1 cellular context compared by ENCODE assay signal in genomic region chr16:79402920-79403319, GRCh38.
TF ChIP-seq lines count a peak whose summit lies in the region.

No MANE protein-coding gene starts in this region.

TF ChIP-seq in H1, 55 proteins besides CTCF, POLR2A, EP300 and RAD21:
- TF ChIP-seq HDAC6 (IDR thresholded peaks at IDR 0.05; ENCODE audit: low read depth, low read length) (no peak), KDM5A (IDR thresholded peaks at IDR 0.05; ENCODE audit: low read length) (no peak), BCL11A (IDR thresholded peaks at IDR 0.05; ENCODE audit: low read depth in 2 of 2, low read length in 2 of 2) (no peak), TBP (IDR thresholded peaks at IDR 0.05; ENCODE audit: low read depth, low read length) (no peak), MAX (IDR thresholded peaks at IDR 0.05) (no peak), PHF8 (conservative IDR thresholded peaks at IDR 0.05; ENCODE audit: low read depth, low read length) (no peak), SIRT6 (IDR thresholded peaks at IDR 0.05; ENCODE audit: low read length) (no peak), CHD1 (IDR thresholded peaks at IDR 0.05; ENCODE audit: low read depth, low read length) (no peak), SAP30 (IDR thresholded peaks at IDR 0.05; ENCODE audit: insufficient read depth, insufficient replicate concordance, low read length) (no peak), SRF (IDR thresholded peaks at IDR 0.05; ENCODE audit: low read depth, low read length) (no peak), JUN (IDR thresholded peaks at IDR 0.05; ENCODE audit: low read depth, low read length) (no peak), TAF7 (optimal IDR thresholded peaks at IDR 0.05; ENCODE audit: borderline replicate concordance, low read depth, low read length) (no peak), BACH1 (IDR thresholded peaks at IDR 0.05; ENCODE audit: low read length) (no peak), CEBPB (IDR thresholded peaks at IDR 0.05; ENCODE audit: low read depth, low read length) (no peak), NRF1 (IDR thresholded peaks at IDR 0.05; ENCODE audit: low read depth, low read length) (no peak), CHD7 (IDR thresholded peaks at IDR 0.05; ENCODE audit: insufficient replicate concordance, low read length) (no peak), CBX8 (IDR thresholded peaks at IDR 0.05; ENCODE audit: borderline replicate concordance, low read depth, low read length) (no peak)
